Comparison of ENCODE assay signal across 8 cellular contexts in the genomic region with DNA sequence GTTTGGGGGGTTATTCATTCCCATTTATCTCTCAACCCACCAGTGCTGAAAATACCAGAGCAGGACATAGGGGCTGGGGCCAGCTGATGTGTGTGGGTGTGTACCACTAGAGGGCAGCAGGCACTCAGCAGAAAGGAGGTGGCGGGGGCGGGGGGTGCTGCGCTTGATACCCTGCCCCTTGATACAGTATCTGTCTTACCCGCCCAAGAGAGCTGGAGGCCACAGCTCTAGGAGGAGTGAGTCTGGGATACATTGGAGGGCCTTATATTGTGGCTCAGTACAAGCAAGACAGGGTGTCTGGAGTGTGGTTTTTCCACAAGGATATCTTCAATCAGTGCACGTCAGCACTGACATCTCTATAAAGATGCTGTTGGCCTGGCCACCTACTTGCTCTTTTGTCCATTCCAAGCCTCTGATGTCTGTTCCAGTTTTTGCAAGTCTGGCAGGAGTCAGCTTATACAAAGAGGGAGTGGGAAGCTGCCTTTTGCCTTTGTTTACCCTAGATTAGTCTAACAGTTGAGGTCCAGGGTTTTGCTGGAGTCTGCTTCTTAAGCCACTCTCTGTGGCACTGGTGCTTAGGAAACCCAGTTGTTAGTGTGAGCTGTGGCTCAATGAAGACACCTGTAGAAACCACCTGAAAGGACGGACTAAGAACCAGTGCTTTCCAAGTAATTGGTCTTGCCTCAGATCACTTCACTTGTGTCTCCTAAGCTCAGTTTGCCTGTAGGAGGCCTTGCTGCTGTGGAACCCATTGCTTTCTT. TPM values are rescaled to one million over a fixed set of nuclear protein-coding genes. Genes with fewer than 3 reads are reported as not detected.
DNase-seq lines count a peak whose midpoint lies in the region; ATAC-seq, FAIRE-seq and TF ChIP-seq lines count a peak whose summit lies in the region.

No MANE protein-coding gene starts in this region.

- DNase-seq in NCI-H748 (lab: John Stamatoyannopoulos, UW; ENCODE audit: unreplicated experiment) = peak; percentile 51
- no peak for DNase-seq in NCI-H748 treated with DMSO at 0.1 percent for 48 hours (lab: John Stamatoyannopoulos, UW)
- peak; percentile 60 for DNase-seq in NCI-H69 (lab: John Stamatoyannopoulos, UW)
- peak; percentile 33 for DNase-seq in activated effector memory CD4-positive, alpha-beta T cell treated with Interleukin-2 at 50 U/mL for 16 hours
- peak in 1 of 2 donors; percentile 69 for DNase-seq in foreskin fibroblast
- peak in 4 of 6 donors; percentile 37 to 67 (median 52) for DNase-seq in pancreas
- DNase-seq in DMS79 treated with DMSO at 0.1 percent for 48 hours (lab: John Stamatoyannopoulos, UW) = no peak

- peaks cover 0 to 17% (median 8%) of the 10 kb centered on the region in 3 donors for H3K36me3 ChIP-seq in pancreas

- intact Hi-C loops in pancreas (cut with DNase I) = loop anchor here in 1 of 3 donors (10.0 kb wide), 1 partner anchor 415 kb away; no protein-coding TSS in a partner anchor

- peak; percentile 87 for TF ChIP-seq CTCF in foreskin fibroblast (IDR thresholded peaks at IDR 0.05; ENCODE audit: low read depth, low read length)
- peak; percentile 14 to 61 (median 47) for TF ChIP-seq CTCF in pancreas (IDR thresholded peaks at IDR 0.05)

- H3K4me3 ChIP-seq in foreskin fibroblast (ENCODE audit: low read depth in 1 of 2, low read length in 2 of 2) (no peak overlapping the region), pancreas (no peak overlapping the region)

- H3K9me3 ChIP-seq in pancreas = no peaks in the 10 kb centered on the region

- ATAC-seq in pancreas (no peak), GM21515 (IDR thresholded peaks at IDR 0.05; ENCODE audit: unreplicated experiment) (no peak)

- FAIRE-seq in pancreas (lab: Jason Lieb, UNC) = no peak

- peaks cover 36 to 57% (median 48%) of the 10 kb centered on the region in 3 donors for H3K4me1 ChIP-seq in pancreas

- H3K27ac ChIP-seq in pancreas = no peak overlapping the region

- WGBS in pancreas, 2 donors = 45 to 52% methylated on average over 6 of the region's 6 CpGs

- H3K27me3 ChIP-seq in pancreas = no peaks in the 10 kb centered on the region

RNA-seq across cellular contexts. Expression of a gene that starts 1.5 kb away (rescaled TPM):
- total RNA-seq in pancreas = 10 to 100 TPM; 12.6 to 19.0 (median 17.7) TPM
- 1 to 10 TPM; 6.4 to 8.9 TPM for polyA plus RNA-seq in pancreas

RNA-seq across cellular contexts. Expression of a gene that starts 4.5 kb away (rescaled TPM):
- total RNA-seq in pancreas = 10 to 100 TPM; 30.6 to 62.2 (median 51.6) TPM
- polyA plus RNA-seq in pancreas = 10 to 100 TPM; 34.1 to 74.4 TPM

Comparison
In these comparisons a context has a peak if more than half of its experiments do, and no peak if none do; other contexts are left out.
1. DNase-seq: peak in NCI-H748 (single experiment), NCI-H69 (single experiment), activated effector memory CD4-positive, alpha-beta T cell treated with Interleukin-2 at 50 U/mL for 16 hours (single experiment) and pancreas (4 of 6); none in NCI-H748 treated with DMSO at 0.1 percent for 48 hours (single experiment) and DMS79 treated with DMSO at 0.1 percent for 48 hours (single experiment).